In genomic region chr1:234875328-234875952, GRCh38 we compare ENCODE assay signal across 1 cellular context.
A peak's percentile ranks its signal among the peaks of the same experiment; 100 is the strongest.
TF ChIP-seq lines count a peak whose summit lies in the region.

No MANE protein-coding gene starts in this region.

TF ChIP-seq in HepG2, 621 proteins besides CTCF, POLR2A, EP300 and RAD21 (continued from another document and continues in another):
- peak; percentile 86; the same call in 1 of the 2 replicates for TF ChIP-seq SIX1 (CRISPR knock-in tag; IDR thresholded peaks at IDR 0.05; ENCODE audit: borderline replicate concordance)
- TF ChIP-seq ZNF263 (CRISPR knock-in tag; IDR thresholded peaks at IDR 0.05), result 0 out of 2 replicates have a peak, but pooled peaks have one; percentile 27
- TF ChIP-seq NR1H2 (CRISPR knock-in tag; IDR thresholded peaks at IDR 0.05; ENCODE audit: borderline replicate concordance, low read depth), result no peak; the same call in 1 of the 2 replicates
- TF ChIP-seq, protein P1, sequence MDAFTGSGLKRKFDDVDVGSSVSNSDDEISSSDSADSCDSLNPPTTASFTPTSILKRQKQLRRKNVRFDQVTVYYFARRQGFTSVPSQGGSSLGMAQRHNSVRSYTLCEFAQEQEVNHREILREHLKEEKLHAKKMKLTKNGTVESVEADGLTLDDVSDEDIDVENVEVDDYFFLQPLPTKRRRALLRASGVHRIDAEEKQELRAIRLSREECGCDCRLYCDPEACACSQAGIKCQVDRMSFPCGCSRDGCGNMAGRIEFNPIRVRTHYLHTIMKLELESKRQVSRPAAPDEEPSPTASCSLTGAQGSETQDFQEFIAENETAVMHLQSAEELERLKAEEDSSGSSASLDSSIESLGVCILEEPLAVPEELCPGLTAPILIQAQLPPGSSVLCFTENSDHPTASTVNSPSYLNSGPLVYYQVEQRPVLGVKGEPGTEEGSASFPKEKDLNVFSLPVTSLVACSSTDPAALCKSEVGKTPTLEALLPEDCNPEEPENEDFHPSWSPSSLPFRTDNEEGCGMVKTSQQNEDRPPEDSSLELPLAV (CRISPR knock-in tag; conservative IDR thresholded peaks at IDR 0.05; ENCODE audit: low read depth), result no peak
- TF ChIP-seq ZNF20 (CRISPR knock-in tag; IDR thresholded peaks at IDR 0.05), result no peak
- no peak for TF ChIP-seq ZNF512 (CRISPR knock-in tag; IDR thresholded peaks at IDR 0.05)
- 0 out of 2 replicates have a peak, but pooled peaks have one; percentile 48 for TF ChIP-seq GFI1 (CRISPR knock-in tag; IDR thresholded peaks at IDR 0.05; ENCODE audit: borderline replicate concordance)
- TF ChIP-seq GATA4 (IDR thresholded peaks at IDR 0.05; ENCODE audit: borderline replicate concordance, low read depth), result peak; percentile 81; the same call in 1 of the 2 replicates
- no peak for TF ChIP-seq ZNF329 (CRISPR knock-in tag; IDR thresholded peaks at IDR 0.05; ENCODE audit: low read depth)
- no peak for TF ChIP-seq SIN3B (IDR thresholded peaks at IDR 0.05; ENCODE audit: low read length)
- TF ChIP-seq ZNF629 (CRISPR knock-in tag; conservative IDR thresholded peaks at IDR 0.05), result peak; percentile 36; the same call in 1 of the 2 replicates
- TF ChIP-seq TGIF2 (CRISPR knock-in tag; IDR thresholded peaks at IDR 0.05), result peak; percentile 20; the same call in 1 of the 2 replicates
- TF ChIP-seq ZNF225 (CRISPR knock-in tag; IDR thresholded peaks at IDR 0.05), result no peak
- TF ChIP-seq, protein P2, sequence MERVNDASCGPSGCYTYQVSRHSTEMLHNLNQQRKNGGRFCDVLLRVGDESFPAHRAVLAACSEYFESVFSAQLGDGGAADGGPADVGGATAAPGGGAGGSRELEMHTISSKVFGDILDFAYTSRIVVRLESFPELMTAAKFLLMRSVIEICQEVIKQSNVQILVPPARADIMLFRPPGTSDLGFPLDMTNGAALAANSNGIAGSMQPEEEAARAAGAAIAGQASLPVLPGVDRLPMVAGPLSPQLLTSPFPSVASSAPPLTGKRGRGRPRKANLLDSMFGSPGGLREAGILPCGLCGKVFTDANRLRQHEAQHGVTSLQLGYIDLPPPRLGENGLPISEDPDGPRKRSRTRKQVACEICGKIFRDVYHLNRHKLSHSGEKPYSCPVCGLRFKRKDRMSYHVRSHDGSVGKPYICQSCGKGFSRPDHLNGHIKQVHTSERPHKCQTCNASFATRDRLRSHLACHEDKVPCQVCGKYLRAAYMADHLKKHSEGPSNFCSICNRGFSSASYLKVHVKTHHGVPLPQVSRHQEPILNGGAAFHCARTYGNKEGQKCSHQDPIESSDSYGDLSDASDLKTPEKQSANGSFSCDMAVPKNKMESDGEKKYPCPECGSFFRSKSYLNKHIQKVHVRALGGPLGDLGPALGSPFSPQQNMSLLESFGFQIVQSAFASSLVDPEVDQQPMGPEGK (CRISPR knock-in tag; IDR thresholded peaks at IDR 0.05), result peak; percentile 94
- peak; percentile 66 for TF ChIP-seq YEATS4 (CRISPR knock-in tag; IDR thresholded peaks at IDR 0.05; ENCODE audit: borderline replicate concordance)
- no peak for TF ChIP-seq ZSCAN20 (CRISPR knock-in tag; IDR thresholded peaks at IDR 0.05; ENCODE audit: borderline replicate concordance)
- no peak for TF ChIP-seq ZNF367 (CRISPR knock-in tag; IDR thresholded peaks at IDR 0.05; ENCODE audit: borderline replicate concordance)
- TF ChIP-seq, protein P3, sequence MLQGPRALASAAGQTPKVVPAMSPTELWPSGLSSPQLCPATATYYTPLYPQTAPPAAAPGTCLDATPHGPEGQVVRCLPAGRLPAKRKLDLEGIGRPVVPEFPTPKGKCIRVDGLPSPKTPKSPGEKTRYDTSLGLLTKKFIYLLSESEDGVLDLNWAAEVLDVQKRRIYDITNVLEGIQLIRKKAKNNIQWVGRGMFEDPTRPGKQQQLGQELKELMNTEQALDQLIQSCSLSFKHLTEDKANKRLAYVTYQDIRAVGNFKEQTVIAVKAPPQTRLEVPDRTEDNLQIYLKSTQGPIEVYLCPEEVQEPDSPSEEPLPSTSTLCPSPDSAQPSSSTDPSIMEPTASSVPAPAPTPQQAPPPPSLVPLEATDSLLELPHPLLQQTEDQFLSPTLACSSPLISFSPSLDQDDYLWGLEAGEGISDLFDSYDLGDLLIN (CRISPR knock-in tag; IDR thresholded peaks at IDR 0.05; ENCODE audit: borderline replicate concordance), result peak; percentile 69; the same call in 1 of the 2 replicates
- no peak; the same call in 1 of the 2 replicates for TF ChIP-seq ZNF446 (CRISPR knock-in tag; IDR thresholded peaks at IDR 0.05)
- TF ChIP-seq MXD4 (CRISPR knock-in tag; IDR thresholded peaks at IDR 0.05), result 0 out of 2 replicates have a peak, but pooled peaks have one; percentile 45
- no peak; the same call in 1 of the 2 replicates for TF ChIP-seq ZNF713 (CRISPR knock-in tag; IDR thresholded peaks at IDR 0.05)
- no peak for TF ChIP-seq GRHL1 (CRISPR knock-in tag; conservative IDR thresholded peaks at IDR 0.05)
- TF ChIP-seq ZNF674 (CRISPR knock-in tag; IDR thresholded peaks at IDR 0.05; ENCODE audit: low read depth), result no peak
- peak; percentile 77 for TF ChIP-seq RBM22 (optimal IDR thresholded peaks at IDR 0.05; ENCODE audit: low read length)
- TF ChIP-seq ZNF138 (CRISPR knock-in tag; IDR thresholded peaks at IDR 0.05; ENCODE audit: low read depth), result no peak
- no peak for TF ChIP-seq FOXP1 (IDR thresholded peaks at IDR 0.05)
- TF ChIP-seq FOXP1 (CRISPR knock-in tag; IDR thresholded peaks at IDR 0.05), result peak; percentile 81
- no peak for TF ChIP-seq CBX2 (IDR thresholded peaks at IDR 0.05; ENCODE audit: low read depth, low read length)
- TF ChIP-seq CBX2 (CRISPR knock-in tag; IDR thresholded peaks at IDR 0.05; ENCODE audit: low read depth), result no peak
- TF ChIP-seq ZNF362 (CRISPR knock-in tag; IDR thresholded peaks at IDR 0.05; ENCODE audit: borderline replicate concordance), result peak; percentile 45; the same call in 1 of the 2 replicates
- TF ChIP-seq, protein P4, sequence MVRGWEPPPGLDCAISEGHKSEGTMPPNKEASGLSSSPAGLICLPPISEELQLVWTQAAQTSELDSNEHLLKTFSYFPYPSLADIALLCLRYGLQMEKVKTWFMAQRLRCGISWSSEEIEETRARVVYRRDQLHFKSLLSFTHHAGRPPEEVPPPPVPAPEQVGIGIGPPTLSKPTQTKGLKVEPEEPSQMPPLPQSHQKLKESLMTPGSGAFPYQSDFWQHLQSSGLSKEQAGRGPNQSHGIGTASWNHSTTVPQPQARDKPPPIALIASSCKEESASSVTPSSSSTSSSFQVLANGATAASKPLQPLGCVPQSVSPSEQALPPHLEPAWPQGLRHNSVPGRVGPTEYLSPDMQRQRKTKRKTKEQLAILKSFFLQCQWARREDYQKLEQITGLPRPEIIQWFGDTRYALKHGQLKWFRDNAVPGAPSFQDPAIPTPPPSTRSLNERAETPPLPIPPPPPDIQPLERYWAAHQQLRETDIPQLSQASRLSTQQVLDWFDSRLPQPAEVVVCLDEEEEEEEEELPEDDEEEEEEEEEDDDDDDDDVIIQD (CRISPR knock-in tag; IDR thresholded peaks at IDR 0.05; ENCODE audit: low read depth), result peak; percentile 32; the same call in 1 of the 2 replicates
- no peak; the same call in 1 of the 2 replicates for TF ChIP-seq ZBTB42 (CRISPR knock-in tag; IDR thresholded peaks at IDR 0.05)
- TF ChIP-seq, protein P5, sequence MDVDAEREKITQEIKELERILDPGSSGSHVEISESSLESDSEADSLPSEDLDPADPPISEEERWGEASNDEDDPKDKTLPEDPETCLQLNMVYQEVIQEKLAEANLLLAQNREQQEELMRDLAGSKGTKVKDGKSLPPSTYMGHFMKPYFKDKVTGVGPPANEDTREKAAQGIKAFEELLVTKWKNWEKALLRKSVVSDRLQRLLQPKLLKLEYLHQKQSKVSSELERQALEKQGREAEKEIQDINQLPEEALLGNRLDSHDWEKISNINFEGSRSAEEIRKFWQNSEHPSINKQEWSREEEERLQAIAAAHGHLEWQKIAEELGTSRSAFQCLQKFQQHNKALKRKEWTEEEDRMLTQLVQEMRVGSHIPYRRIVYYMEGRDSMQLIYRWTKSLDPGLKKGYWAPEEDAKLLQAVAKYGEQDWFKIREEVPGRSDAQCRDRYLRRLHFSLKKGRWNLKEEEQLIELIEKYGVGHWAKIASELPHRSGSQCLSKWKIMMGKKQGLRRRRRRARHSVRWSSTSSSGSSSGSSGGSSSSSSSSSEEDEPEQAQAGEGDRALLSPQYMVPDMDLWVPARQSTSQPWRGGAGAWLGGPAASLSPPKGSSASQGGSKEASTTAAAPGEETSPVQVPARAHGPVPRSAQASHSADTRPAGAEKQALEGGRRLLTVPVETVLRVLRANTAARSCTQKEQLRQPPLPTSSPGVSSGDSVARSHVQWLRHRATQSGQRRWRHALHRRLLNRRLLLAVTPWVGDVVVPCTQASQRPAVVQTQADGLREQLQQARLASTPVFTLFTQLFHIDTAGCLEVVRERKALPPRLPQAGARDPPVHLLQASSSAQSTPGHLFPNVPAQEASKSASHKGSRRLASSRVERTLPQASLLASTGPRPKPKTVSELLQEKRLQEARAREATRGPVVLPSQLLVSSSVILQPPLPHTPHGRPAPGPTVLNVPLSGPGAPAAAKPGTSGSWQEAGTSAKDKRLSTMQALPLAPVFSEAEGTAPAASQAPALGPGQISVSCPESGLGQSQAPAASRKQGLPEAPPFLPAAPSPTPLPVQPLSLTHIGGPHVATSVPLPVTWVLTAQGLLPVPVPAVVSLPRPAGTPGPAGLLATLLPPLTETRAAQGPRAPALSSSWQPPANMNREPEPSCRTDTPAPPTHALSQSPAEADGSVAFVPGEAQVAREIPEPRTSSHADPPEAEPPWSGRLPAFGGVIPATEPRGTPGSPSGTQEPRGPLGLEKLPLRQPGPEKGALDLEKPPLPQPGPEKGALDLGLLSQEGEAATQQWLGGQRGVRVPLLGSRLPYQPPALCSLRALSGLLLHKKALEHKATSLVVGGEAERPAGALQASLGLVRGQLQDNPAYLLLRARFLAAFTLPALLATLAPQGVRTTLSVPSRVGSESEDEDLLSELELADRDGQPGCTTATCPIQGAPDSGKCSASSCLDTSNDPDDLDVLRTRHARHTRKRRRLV (CRISPR knock-in tag; IDR thresholded peaks at IDR 0.05), result no peak
- TF ChIP-seq RXRB (CRISPR knock-in tag; IDR thresholded peaks at IDR 0.05; ENCODE audit: borderline replicate concordance), result peak; percentile 83
- TF ChIP-seq ZZZ3 (CRISPR knock-in tag; IDR thresholded peaks at IDR 0.05; ENCODE audit: borderline replicate concordance), result peak; percentile 68; the same call in 1 of the 2 replicates
- TF ChIP-seq ZBTB38 (CRISPR knock-in tag; IDR thresholded peaks at IDR 0.05), result 0 out of 2 replicates have a peak, but pooled peaks have one; percentile 52
- no peak for TF ChIP-seq GZF1 (CRISPR knock-in tag; IDR thresholded peaks at IDR 0.05)
- TF ChIP-seq ZNF235 (CRISPR knock-in tag; IDR thresholded peaks at IDR 0.05; ENCODE audit: borderline replicate concordance), result no peak
- peak; percentile 87 for TF ChIP-seq RARA (CRISPR knock-in tag; IDR thresholded peaks at IDR 0.05)
- peak; percentile 55 for TF ChIP-seq SKI (IDR thresholded peaks at IDR 0.05; ENCODE audit: partially characterized antibody)
- TF ChIP-seq ZNF292 (CRISPR knock-in tag; IDR thresholded peaks at IDR 0.05; ENCODE audit: borderline replicate concordance, low read depth), result peak; percentile 69; the same call in 1 of the 2 replicates
- no peak for TF ChIP-seq ZNF414 (CRISPR knock-in tag; IDR thresholded peaks at IDR 0.05)
- TF ChIP-seq RFXANK (CRISPR knock-in tag; IDR thresholded peaks at IDR 0.05), result no peak
- peak; percentile 85 for TF ChIP-seq ONECUT2 (CRISPR knock-in tag; IDR thresholded peaks at IDR 0.05)
- no peak for TF ChIP-seq ZNF296 (CRISPR knock-in tag; conservative IDR thresholded peaks at IDR 0.05)
- peak; percentile 47; the same call in 1 of the 2 replicates for TF ChIP-seq ZNF567 (CRISPR knock-in tag; IDR thresholded peaks at IDR 0.05; ENCODE audit: borderline replicate concordance)
- TF ChIP-seq ZSCAN25 (CRISPR knock-in tag; IDR thresholded peaks at IDR 0.05), result peak; percentile 76; the same call in 1 of the 2 replicates
- no peak for TF ChIP-seq ZNF773 (CRISPR knock-in tag; IDR thresholded peaks at IDR 0.05; ENCODE audit: borderline replicate concordance)
- TF ChIP-seq SSRP1 (CRISPR knock-in tag; IDR thresholded peaks at IDR 0.05), result peak; percentile 77; the same call in 1 of the 2 replicates
- TF ChIP-seq ZFAT (CRISPR knock-in tag; conservative IDR thresholded peaks at IDR 0.05), result no peak
